Comparison of ENCODE assay signal across 1 cellular context in the genomic region with DNA sequence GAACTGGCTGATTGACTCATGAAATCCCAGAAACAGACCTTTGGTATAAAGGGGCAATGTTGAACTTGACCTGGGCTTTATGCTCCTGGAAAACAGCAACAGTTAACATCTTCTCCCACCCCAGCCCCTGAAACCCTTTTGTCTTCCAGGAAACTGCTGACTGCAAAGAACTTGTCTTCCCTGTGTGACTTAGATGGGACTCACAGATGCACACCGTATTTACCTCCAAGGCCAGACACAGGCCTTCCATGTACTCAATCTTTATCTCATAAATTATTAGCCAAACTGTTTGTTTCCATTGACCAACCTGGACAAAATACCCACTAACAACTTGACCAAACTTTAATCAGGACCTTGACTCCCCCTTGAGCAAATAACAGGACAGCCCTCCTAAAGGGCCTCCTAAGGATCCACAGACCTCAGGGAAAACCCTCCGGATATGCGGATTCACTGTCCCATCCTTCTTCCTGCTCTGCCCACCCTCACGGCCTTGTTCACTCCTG.
TF ChIP-seq lines count a peak whose summit lies in the region.

No MANE protein-coding gene starts in this region.

TF ChIP-seq in HepG2, 621 proteins besides CTCF, POLR2A, EP300 and RAD21 (continued from another document and continues in another):
- TF ChIP-seq, protein P1, sequence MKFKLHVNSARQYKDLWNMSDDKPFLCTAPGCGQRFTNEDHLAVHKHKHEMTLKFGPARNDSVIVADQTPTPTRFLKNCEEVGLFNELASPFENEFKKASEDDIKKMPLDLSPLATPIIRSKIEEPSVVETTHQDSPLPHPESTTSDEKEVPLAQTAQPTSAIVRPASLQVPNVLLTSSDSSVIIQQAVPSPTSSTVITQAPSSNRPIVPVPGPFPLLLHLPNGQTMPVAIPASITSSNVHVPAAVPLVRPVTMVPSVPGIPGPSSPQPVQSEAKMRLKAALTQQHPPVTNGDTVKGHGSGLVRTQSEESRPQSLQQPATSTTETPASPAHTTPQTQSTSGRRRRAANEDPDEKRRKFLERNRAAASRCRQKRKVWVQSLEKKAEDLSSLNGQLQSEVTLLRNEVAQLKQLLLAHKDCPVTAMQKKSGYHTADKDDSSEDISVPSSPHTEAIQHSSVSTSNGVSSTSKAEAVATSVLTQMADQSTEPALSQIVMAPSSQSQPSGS (CRISPR knock-in tag; IDR thresholded peaks at IDR 0.05) = no peak
- TF ChIP-seq HDAC1 (CRISPR knock-in tag; IDR thresholded peaks at IDR 0.05) (no peak), ZNF572 (CRISPR knock-in tag; IDR thresholded peaks at IDR 0.05) (no peak), CBX2 (IDR thresholded peaks at IDR 0.05; ENCODE audit: low read depth, low read length) (no peak), CBX2 (CRISPR knock-in tag; IDR thresholded peaks at IDR 0.05; ENCODE audit: low read depth) (no peak), ETV5 (CRISPR knock-in tag; IDR thresholded peaks at IDR 0.05; ENCODE audit: borderline replicate concordance) (peak; percentile 65; the same call in 1 of the 2 replicates), SRSF1 (optimal IDR thresholded peaks at IDR 0.05; ENCODE audit: low read depth, low read length) (no peak), KMT2B (CRISPR knock-in tag; IDR thresholded peaks at IDR 0.05) (no peak), ATAD3A (CRISPR knock-in tag; IDR thresholded peaks at IDR 0.05) (no peak), FOXA3 (CRISPR knock-in tag; IDR thresholded peaks at IDR 0.05) (peak; percentile 38; the same call in 1 of the 2 replicates), ZNF547 (CRISPR knock-in tag; IDR thresholded peaks at IDR 0.05) (no peak), ZSCAN25 (CRISPR knock-in tag; IDR thresholded peaks at IDR 0.05) (no peak), ZNF431 (CRISPR knock-in tag; IDR thresholded peaks at IDR 0.05; ENCODE audit: borderline replicate concordance, low read depth) (no peak), ZNF781 (CRISPR knock-in tag; IDR thresholded peaks at IDR 0.05; ENCODE audit: borderline replicate concordance, not compliant biosample characterization) (no peak), NFYB (CRISPR knock-in tag; IDR thresholded peaks at IDR 0.05) (no peak), ZNF263 (CRISPR knock-in tag; IDR thresholded peaks at IDR 0.05) (no peak), MTF2 (CRISPR knock-in tag; IDR thresholded peaks at IDR 0.05; ENCODE audit: borderline replicate concordance) (no peak), NFRKB (IDR thresholded peaks at IDR 0.05) (no peak), ZNF782 (CRISPR knock-in tag; IDR thresholded peaks at IDR 0.05; ENCODE audit: borderline replicate concordance) (no peak), TCF7 (IDR thresholded peaks at IDR 0.05; ENCODE audit: low read depth) (peak; percentile 39; the same call in 1 of the 2 replicates), RORA (CRISPR knock-in tag; IDR thresholded peaks at IDR 0.05) (no peak), ZNF891 (CRISPR knock-in tag; IDR thresholded peaks at IDR 0.05) (no peak), CBFB (CRISPR knock-in tag; IDR thresholded peaks at IDR 0.05) (no peak), ZNF598 (CRISPR knock-in tag; IDR thresholded peaks at IDR 0.05; ENCODE audit: borderline replicate concordance) (no peak), NR2C2 (CRISPR knock-in tag; IDR thresholded peaks at IDR 0.05; ENCODE audit: borderline replicate concordance) (no peak)
- TF ChIP-seq, protein P2, sequence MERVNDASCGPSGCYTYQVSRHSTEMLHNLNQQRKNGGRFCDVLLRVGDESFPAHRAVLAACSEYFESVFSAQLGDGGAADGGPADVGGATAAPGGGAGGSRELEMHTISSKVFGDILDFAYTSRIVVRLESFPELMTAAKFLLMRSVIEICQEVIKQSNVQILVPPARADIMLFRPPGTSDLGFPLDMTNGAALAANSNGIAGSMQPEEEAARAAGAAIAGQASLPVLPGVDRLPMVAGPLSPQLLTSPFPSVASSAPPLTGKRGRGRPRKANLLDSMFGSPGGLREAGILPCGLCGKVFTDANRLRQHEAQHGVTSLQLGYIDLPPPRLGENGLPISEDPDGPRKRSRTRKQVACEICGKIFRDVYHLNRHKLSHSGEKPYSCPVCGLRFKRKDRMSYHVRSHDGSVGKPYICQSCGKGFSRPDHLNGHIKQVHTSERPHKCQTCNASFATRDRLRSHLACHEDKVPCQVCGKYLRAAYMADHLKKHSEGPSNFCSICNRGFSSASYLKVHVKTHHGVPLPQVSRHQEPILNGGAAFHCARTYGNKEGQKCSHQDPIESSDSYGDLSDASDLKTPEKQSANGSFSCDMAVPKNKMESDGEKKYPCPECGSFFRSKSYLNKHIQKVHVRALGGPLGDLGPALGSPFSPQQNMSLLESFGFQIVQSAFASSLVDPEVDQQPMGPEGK (CRISPR knock-in tag; IDR thresholded peaks at IDR 0.05) = peak; percentile 84
- TF ChIP-seq, protein P3, sequence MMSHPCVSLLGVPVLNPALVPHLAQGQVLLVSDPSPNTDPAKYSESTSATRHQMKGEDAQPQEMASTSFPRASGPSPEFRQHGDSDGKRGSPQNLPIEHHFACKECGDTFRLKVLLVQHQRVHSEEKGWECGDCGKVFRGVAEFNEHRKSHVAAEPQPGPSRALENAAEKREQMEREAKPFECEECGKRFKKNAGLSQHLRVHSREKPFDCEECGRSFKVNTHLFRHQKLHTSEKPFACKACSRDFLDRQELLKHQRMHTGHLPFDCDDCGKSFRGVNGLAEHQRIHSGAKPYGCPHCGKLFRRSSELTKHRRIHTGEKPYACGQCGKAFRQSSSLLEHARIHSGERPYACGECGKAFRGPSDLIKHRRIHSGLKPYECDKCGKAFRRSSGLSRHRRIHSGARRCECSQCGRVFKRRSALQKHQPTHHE (CRISPR knock-in tag; IDR thresholded peaks at IDR 0.05; ENCODE audit: borderline replicate concordance) = no peak
- TF ChIP-seq, protein P4, sequence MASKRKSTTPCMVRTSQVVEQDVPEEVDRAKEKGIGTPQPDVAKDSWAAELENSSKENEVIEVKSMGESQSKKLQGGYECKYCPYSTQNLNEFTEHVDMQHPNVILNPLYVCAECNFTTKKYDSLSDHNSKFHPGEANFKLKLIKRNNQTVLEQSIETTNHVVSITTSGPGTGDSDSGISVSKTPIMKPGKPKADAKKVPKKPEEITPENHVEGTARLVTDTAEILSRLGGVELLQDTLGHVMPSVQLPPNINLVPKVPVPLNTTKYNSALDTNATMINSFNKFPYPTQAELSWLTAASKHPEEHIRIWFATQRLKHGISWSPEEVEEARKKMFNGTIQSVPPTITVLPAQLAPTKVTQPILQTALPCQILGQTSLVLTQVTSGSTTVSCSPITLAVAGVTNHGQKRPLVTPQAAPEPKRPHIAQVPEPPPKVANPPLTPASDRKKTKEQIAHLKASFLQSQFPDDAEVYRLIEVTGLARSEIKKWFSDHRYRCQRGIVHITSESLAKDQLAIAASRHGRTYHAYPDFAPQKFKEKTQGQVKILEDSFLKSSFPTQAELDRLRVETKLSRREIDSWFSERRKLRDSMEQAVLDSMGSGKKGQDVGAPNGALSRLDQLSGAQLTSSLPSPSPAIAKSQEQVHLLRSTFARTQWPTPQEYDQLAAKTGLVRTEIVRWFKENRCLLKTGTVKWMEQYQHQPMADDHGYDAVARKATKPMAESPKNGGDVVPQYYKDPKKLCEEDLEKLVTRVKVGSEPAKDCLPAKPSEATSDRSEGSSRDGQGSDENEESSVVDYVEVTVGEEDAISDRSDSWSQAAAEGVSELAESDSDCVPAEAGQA (IDR thresholded peaks at IDR 0.05; ENCODE audit: low read depth) = no peak
- TF ChIP-seq, protein P4 (CRISPR knock-in tag; IDR thresholded peaks at IDR 0.05; ENCODE audit: borderline replicate concordance) = no peak
- TF ChIP-seq, protein P5, sequence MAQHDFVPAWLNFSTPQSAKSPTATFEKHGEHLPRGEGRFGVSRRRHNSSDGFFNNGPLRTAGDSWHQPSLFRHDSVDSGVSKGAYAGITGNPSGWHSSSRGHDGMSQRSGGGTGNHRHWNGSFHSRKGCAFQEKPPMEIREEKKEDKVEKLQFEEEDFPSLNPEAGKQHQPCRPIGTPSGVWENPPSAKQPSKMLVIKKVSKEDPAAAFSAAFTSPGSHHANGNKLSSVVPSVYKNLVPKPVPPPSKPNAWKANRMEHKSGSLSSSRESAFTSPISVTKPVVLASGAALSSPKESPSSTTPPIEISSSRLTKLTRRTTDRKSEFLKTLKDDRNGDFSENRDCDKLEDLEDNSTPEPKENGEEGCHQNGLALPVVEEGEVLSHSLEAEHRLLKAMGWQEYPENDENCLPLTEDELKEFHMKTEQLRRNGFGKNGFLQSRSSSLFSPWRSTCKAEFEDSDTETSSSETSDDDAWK (CRISPR knock-in tag; IDR thresholded peaks at IDR 0.05) = no peak
- TF ChIP-seq, protein P6, sequence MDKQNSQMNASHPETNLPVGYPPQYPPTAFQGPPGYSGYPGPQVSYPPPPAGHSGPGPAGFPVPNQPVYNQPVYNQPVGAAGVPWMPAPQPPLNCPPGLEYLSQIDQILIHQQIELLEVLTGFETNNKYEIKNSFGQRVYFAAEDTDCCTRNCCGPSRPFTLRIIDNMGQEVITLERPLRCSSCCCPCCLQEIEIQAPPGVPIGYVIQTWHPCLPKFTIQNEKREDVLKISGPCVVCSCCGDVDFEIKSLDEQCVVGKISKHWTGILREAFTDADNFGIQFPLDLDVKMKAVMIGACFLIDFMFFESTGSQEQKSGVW (CRISPR knock-in tag; IDR thresholded peaks at IDR 0.05; ENCODE audit: borderline replicate concordance) = no peak
- TF ChIP-seq, protein P7, sequence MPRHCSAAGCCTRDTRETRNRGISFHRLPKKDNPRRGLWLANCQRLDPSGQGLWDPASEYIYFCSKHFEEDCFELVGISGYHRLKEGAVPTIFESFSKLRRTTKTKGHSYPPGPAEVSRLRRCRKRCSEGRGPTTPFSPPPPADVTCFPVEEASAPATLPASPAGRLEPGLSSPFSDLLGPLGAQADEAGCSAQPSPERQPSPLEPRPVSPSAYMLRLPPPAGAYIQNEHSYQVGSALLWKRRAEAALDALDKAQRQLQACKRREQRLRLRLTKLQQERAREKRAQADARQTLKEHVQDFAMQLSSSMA (CRISPR knock-in tag; IDR thresholded peaks at IDR 0.05) = no peak
- TF ChIP-seq, protein P8, sequence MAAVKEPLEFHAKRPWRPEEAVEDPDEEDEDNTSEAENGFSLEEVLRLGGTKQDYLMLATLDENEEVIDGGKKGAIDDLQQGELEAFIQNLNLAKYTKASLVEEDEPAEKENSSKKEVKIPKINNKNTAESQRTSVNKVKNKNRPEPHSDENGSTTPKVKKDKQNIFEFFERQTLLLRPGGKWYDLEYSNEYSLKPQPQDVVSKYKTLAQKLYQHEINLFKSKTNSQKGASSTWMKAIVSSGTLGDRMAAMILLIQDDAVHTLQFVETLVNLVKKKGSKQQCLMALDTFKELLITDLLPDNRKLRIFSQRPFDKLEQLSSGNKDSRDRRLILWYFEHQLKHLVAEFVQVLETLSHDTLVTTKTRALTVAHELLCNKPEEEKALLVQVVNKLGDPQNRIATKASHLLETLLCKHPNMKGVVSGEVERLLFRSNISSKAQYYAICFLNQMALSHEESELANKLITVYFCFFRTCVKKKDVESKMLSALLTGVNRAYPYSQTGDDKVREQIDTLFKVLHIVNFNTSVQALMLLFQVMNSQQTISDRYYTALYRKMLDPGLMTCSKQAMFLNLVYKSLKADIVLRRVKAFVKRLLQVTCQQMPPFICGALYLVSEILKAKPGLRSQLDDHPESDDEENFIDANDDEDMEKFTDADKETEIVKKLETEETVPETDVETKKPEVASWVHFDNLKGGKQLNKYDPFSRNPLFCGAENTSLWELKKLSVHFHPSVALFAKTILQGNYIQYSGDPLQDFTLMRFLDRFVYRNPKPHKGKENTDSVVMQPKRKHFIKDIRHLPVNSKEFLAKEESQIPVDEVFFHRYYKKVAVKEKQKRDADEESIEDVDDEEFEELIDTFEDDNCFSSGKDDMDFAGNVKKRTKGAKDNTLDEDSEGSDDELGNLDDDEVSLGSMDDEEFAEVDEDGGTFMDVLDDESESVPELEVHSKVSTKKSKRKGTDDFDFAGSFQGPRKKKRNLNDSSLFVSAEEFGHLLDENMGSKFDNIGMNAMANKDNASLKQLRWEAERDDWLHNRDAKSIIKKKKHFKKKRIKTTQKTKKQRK (IDR thresholded peaks at IDR 0.05; ENCODE audit: low read length) = no peak
- TF ChIP-seq, protein P9, sequence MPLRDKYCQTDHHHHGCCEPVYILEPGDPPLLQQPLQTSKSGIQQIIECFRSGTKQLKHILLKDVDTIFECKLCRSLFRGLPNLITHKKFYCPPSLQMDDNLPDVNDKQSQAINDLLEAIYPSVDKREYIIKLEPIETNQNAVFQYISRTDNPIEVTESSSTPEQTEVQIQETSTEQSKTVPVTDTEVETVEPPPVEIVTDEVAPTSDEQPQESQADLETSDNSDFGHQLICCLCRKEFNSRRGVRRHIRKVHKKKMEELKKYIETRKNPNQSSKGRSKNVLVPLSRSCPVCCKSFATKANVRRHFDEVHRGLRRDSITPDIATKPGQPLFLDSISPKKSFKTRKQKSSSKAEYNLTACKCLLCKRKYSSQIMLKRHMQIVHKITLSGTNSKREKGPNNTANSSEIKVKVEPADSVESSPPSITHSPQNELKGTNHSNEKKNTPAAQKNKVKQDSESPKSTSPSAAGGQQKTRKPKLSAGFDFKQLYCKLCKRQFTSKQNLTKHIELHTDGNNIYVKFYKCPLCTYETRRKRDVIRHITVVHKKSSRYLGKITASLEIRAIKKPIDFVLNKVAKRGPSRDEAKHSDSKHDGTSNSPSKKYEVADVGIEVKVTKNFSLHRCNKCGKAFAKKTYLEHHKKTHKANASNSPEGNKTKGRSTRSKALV (CRISPR knock-in tag; IDR thresholded peaks at IDR 0.05) = no peak
- TF ChIP-seq, protein P10, sequence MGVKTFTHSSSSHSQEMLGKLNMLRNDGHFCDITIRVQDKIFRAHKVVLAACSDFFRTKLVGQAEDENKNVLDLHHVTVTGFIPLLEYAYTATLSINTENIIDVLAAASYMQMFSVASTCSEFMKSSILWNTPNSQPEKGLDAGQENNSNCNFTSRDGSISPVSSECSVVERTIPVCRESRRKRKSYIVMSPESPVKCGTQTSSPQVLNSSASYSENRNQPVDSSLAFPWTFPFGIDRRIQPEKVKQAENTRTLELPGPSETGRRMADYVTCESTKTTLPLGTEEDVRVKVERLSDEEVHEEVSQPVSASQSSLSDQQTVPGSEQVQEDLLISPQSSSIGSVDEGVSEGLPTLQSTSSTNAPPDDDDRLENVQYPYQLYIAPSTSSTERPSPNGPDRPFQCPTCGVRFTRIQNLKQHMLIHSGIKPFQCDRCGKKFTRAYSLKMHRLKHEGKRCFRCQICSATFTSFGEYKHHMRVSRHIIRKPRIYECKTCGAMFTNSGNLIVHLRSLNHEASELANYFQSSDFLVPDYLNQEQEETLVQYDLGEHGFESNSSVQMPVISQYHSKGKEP (CRISPR knock-in tag; IDR thresholded peaks at IDR 0.05) = no peak
